Comparison of ENCODE assay signal across 2 cellular contexts in genomic region chr2:170674282-170674681, GRCh38. TPM values are rescaled to one million over a fixed set of nuclear protein-coding genes. Genes with fewer than 3 reads are reported as not detected.
"Had no signal": no experiment of that assay in that cellular context is flagged by ENCODE, and none has a peak within 500 bp of the region (broad histone marks: within the 10 kb centered on the region; RNA-seq: fewer than 3 reads in every experiment).

No MANE protein-coding gene starts in this region.

RNA-seq across cellular contexts. Expression of gene SP5, which starts 40.9 kb away (rescaled TPM):
- total RNA-seq: G401, GM12878 had no signal
- polyA plus RNA-seq: GM12878 had no signal
